In genomic region chr12:31890295-31891285, GRCh38 we compare ENCODE assay signal across 8 cellular contexts.
DNase-seq lines count a peak whose midpoint lies in the region; TF ChIP-seq lines count a peak whose summit lies in the region.

No MANE protein-coding gene starts in this region.

- WGBS in stomach, 5 donors, result 76 to 84% (median 81%) methylated on average over 8 of the region's 8 CpGs

- intact Hi-C loops in stomach (cut with DNase I; ENCODE audit: low total_unique reads), result no loop called here

- no peak for TF ChIP-seq POLR2A in stomach (IDR thresholded peaks at IDR 0.05)

- peak overlapping the region in 4 of 5 donors; percentile 56 to 68 (median 64) for H3K27ac ChIP-seq in stomach

- TF ChIP-seq CTCF in stomach (IDR thresholded peaks at IDR 0.05) (no peak), progenitor cell of endocrine pancreas (IDR thresholded peaks at IDR 0.05; ENCODE audit: unreplicated experiment) (no peak)

- H3K4me3 Mint-ChIP-seq in activated T-cell treated with anti-CD3 and anti-CD28 coated beads, Interleukin-2, amount 50 U/mL, for 24 hours, result no peak overlapping the region
- H3K4me3 Mint-ChIP-seq in IgD-negative memory B cell, result peak overlapping the region; percentile 29 to 67 (median 52)
- H3K4me3 Mint-ChIP-seq in activated naive CD8-positive, alpha-beta T cell treated with anti-CD3 and anti-CD28 coated beads for 36 hours, result no peak overlapping the region
- no peak overlapping the region for H3K4me3 Mint-ChIP-seq in progenitor cell of endocrine pancreas (ENCODE audit: low read depth)

- peaks cover 0 to 2% (median under 1%) of the 10 kb centered on the region in 4 donors for H3K4me1 ChIP-seq in stomach

- peaks cover 0 to 12% (median 8%) of the 10 kb centered on the region in 4 donors for H3K9me3 ChIP-seq in stomach

- no peak overlapping the region for H3K4me3 ChIP-seq in stomach

- H3K27me3 Mint-ChIP-seq in activated T-cell treated with anti-CD3 and anti-CD28 coated beads, Interleukin-2, amount 50 U/mL, for 24 hours, result no peaks in the 10 kb centered on the region
- H3K27me3 Mint-ChIP-seq in IgD-negative memory B cell (no peaks in the 10 kb centered on the region), progenitor cell of endocrine pancreas (no peaks in the 10 kb centered on the region)
- no peaks in the 10 kb centered on the region for H3K27me3 Mint-ChIP-seq in activated naive CD8-positive, alpha-beta T cell treated with anti-CD3 and anti-CD28 coated beads for 36 hours

- H3K27me3 ChIP-seq in stomach, result no peaks in the 10 kb centered on the region

- peaks cover 82% of the 10 kb centered on the region for H3K36me3 Mint-ChIP-seq in activated T-cell treated with anti-CD3 and anti-CD28 coated beads, Interleukin-2, amount 50 U/mL, for 24 hours (ENCODE audit: low read depth)
- peaks cover 10% of the 10 kb centered on the region for H3K36me3 Mint-ChIP-seq in IgD-negative memory B cell
- peaks cover 78% of the 10 kb centered on the region for H3K36me3 Mint-ChIP-seq in activated naive CD8-positive, alpha-beta T cell treated with anti-CD3 and anti-CD28 coated beads for 36 hours
- H3K36me3 Mint-ChIP-seq in progenitor cell of endocrine pancreas (ENCODE audit: insufficient read depth), result peaks cover 9% of the 10 kb centered on the region

- no peak for TF ChIP-seq EP300 in stomach (IDR thresholded peaks at IDR 0.05)

- H3K9me3 Mint-ChIP-seq in activated T-cell treated with anti-CD3 and anti-CD28 coated beads, Interleukin-2, amount 50 U/mL, for 24 hours, result peaks cover 49% of the 10 kb centered on the region
- H3K9me3 Mint-ChIP-seq in IgD-negative memory B cell (peaks cover 4 to 25% (median 21%) of the 10 kb centered on the region in 3 donors), progenitor cell of endocrine pancreas (ENCODE audit: low read depth) (peaks cover 37% of the 10 kb centered on the region)
- peaks cover 56% of the 10 kb centered on the region for H3K9me3 Mint-ChIP-seq in activated naive CD8-positive, alpha-beta T cell treated with anti-CD3 and anti-CD28 coated beads for 36 hours

- no peak for DNase-seq in activated T-cell treated with anti-CD3 and anti-CD28 coated beads, Interleukin-2, amount 50 U/mL, for 24 hours
- no peak for DNase-seq in activated T-cell treated with anti-CD3 and anti-CD28 coated beads, Interleukin-2, amount 50 U/mL, for 1 hour
- DNase-seq in activated naive CD8-positive, alpha-beta T cell treated with anti-CD3 and anti-CD28 coated beads for 36 hours, result no peak
- DNase-seq in stomach (no peak), progenitor cell of endocrine pancreas (ENCODE audit: low spot score, unreplicated experiment) (no peak), D341Med (ENCODE audit: low spot score) (no peak), 8988T (no peak)

- H3K4me1 Mint-ChIP-seq in activated T-cell treated with anti-CD3 and anti-CD28 coated beads, Interleukin-2, amount 50 U/mL, for 24 hours (ENCODE audit: low read depth), result peaks cover 60% of the 10 kb centered on the region
- H3K4me1 Mint-ChIP-seq in IgD-negative memory B cell (peaks cover 28 to 50% (median 45%) of the 10 kb centered on the region in 3 donors), progenitor cell of endocrine pancreas (ENCODE audit: low read depth) (peaks cover 8% of the 10 kb centered on the region)
- H3K4me1 Mint-ChIP-seq in activated naive CD8-positive, alpha-beta T cell treated with anti-CD3 and anti-CD28 coated beads for 36 hours, result peaks cover 31% of the 10 kb centered on the region

- H3K27ac Mint-ChIP-seq in activated T-cell treated with anti-CD3 and anti-CD28 coated beads, Interleukin-2, amount 50 U/mL, for 24 hours, result peak overlapping the region; percentile 57
- H3K27ac Mint-ChIP-seq in IgD-negative memory B cell (peak overlapping the region; percentile 40 to 79 (median 63)), progenitor cell of endocrine pancreas (no peak overlapping the region)
- peak overlapping the region; percentile 93 for H3K27ac Mint-ChIP-seq in activated naive CD8-positive, alpha-beta T cell treated with anti-CD3 and anti-CD28 coated beads for 36 hours

- H3K36me3 ChIP-seq in stomach, result no peaks in the 10 kb centered on the region

Comparison
In these comparisons a context has a peak if more than half of its experiments do, and no peak if none do; other contexts are left out.
1. H3K4me3 Mint-ChIP-seq: peak in IgD-negative memory B cell (4 of 4); none in activated T-cell treated with anti-CD3 and anti-CD28 coated beads, Interleukin-2, amount 50 U/mL, for 24 hours (single experiment), activated naive CD8-positive, alpha-beta T cell treated with anti-CD3 and anti-CD28 coated beads for 36 hours (single experiment) and progenitor cell of endocrine pancreas (single experiment).